ENCODE assay signal across 12 cellular contexts in genomic region chr3:183526838-183527420, GRCh38. TPM values are rescaled to one million over a fixed set of nuclear protein-coding genes. Genes with fewer than 3 reads are reported as not detected.
A peak's percentile ranks its signal among the peaks of the same experiment; 100 is the strongest.
DNase-seq lines count a peak whose midpoint lies in the region; ATAC-seq and TF ChIP-seq lines count a peak whose summit lies in the region.
"Had no signal": no experiment of that assay in that cellular context is flagged by ENCODE, and none has a peak within 500 bp of the region (broad histone marks: within the 10 kb centered on the region; RNA-seq: fewer than 3 reads in every experiment).

No MANE protein-coding gene starts in this region.

- no peaks in the 10 kb centered on the region for H3K27me3 Mint-ChIP-seq in activated CD4-positive, alpha-beta T cell treated with anti-CD3 and anti-CD28 coated beads, Interleukin-2, amount 10 ng/mL, durations not matched to agents 7 days and 5 days
- H3K27me3 Mint-ChIP-seq in neural crest cell (ENCODE audit: low read depth): no peaks in the 10 kb centered on the region

- H3K4me2 ChIP-seq in OCI-LY7 (ENCODE audit: low read length) (peak overlapping the region; percentile 54; the same call in 1 of the 2 replicates), Karpas-422 (ENCODE audit: low read depth, low read length, poor library complexity, severe bottlenecking) (no peak overlapping the region)
- H3K4me2 ChIP-seq: A549 had no signal

- TSS peak; percentile 2 for BruUV-seq in OCI-LY7 (replicated peaks; lab: Mats Ljungman, UMichigan)

- H3K9me3 ChIP-seq in OCI-LY7 (ENCODE audit: low read length): no peaks in the 10 kb centered on the region
- no peaks in the 10 kb centered on the region for H3K9me3 ChIP-seq in Karpas-422 (ENCODE audit: low read length)
- H3K9me3 ChIP-seq: A549 had no signal

- peak overlapping the region; percentile 59 for H3K4me3 Mint-ChIP-seq in activated CD4-positive, alpha-beta T cell treated with anti-CD3 and anti-CD28 coated beads, Interleukin-2, amount 10 ng/mL, durations not matched to agents 7 days and 5 days
- H3K4me3 Mint-ChIP-seq in neural crest cell: no peak overlapping the region

- intact Hi-C loops in OCI-LY7 (cut with micrococcal nuclease; ENCODE audit: unreplicated experiment): no loop called here

- peaks cover 8% of the 10 kb centered on the region for H3K27me3 ChIP-seq in foreskin keratinocyte
- H3K27me3 ChIP-seq in Karpas-422 (ENCODE audit: low read length): no peaks in the 10 kb centered on the region

- peaks cover 50% of the 10 kb centered on the region for H3K4me1 Mint-ChIP-seq in activated CD4-positive, alpha-beta T cell treated with anti-CD3 and anti-CD28 coated beads, Interleukin-2, amount 10 ng/mL, durations not matched to agents 7 days and 5 days
- H3K4me1 Mint-ChIP-seq in neural crest cell: peaks cover 6% of the 10 kb centered on the region

- H3K9me2 ChIP-seq in OCI-LY7 (ENCODE audit: insufficient read depth, low read length): no peaks in the 10 kb centered on the region
- H3K9me2 ChIP-seq in Karpas-422 (replicated peaks; ENCODE audit: insufficient read depth, low read length): no peaks in the 10 kb centered on the region

- H4K20me1 ChIP-seq in OCI-LY7 (ENCODE audit: insufficient read depth, low read length): peaks cover 12% of the 10 kb centered on the region; the same call in 1 of the 2 replicates
- H4K20me1 ChIP-seq in Karpas-422 (ENCODE audit: insufficient read depth, low read depth, low read length): no peaks in the 10 kb centered on the region

- ATAC-seq in HG02798 (IDR thresholded peaks at IDR 0.05; ENCODE audit: poor library complexity, unreplicated experiment) (peak; percentile 5), omental fat pad (ENCODE audit: low FRiP score) (no peak), foreskin keratinocyte (no peak)
- ATAC-seq: A549, Panc1, sciatic nerve had no signal

- H3K36me3 ChIP-seq in OCI-LY7 (ENCODE audit: insufficient read depth, low read length): peaks cover 98% of the 10 kb centered on the region
- H3K36me3 ChIP-seq in Karpas-422 (ENCODE audit: insufficient read depth, low read length): peaks cover 8% of the 10 kb centered on the region; the same call in 1 of the 2 replicates

- H3K79me2 ChIP-seq in OCI-LY7 (ENCODE audit: insufficient read depth, low read depth, low read length): peaks cover 100% of the 10 kb centered on the region
- H3K79me2 ChIP-seq in Karpas-422 (ENCODE audit: low read length): peaks cover 12% of the 10 kb centered on the region; the same call in 1 of the 2 replicates

- H2AFZ ChIP-seq in OCI-LY7 (ENCODE audit: low read length) (no peak overlapping the region), Karpas-422 (ENCODE audit: low read length) (no peak overlapping the region)

- DNase-seq in activated CD4-positive, alpha-beta T cell treated with anti-CD3 and anti-CD28 coated beads, Interleukin-2, amount 10 ng/mL, durations not matched to agents 7 days and 5 days: no peak
- DNase-seq in activated CD4-positive, alpha-beta T cell treated with anti-CD3 and anti-CD28 coated beads for 4 hours: no peak
- DNase-seq in OCI-LY7 (ENCODE audit: low spot score) (no peak), neural crest cell (ENCODE audit: low read depth, low spot score) (no peak), omental fat pad (ENCODE audit: low spot score) (no peak), foreskin keratinocyte (no peak), Karpas-422 (no peak)
- DNase-seq: NCI-H1105 treated with DMSO at 0.1 percent for 48 hours had no signal

- peaks cover 76% of the 10 kb centered on the region for H3K36me3 Mint-ChIP-seq in activated CD4-positive, alpha-beta T cell treated with anti-CD3 and anti-CD28 coated beads, Interleukin-2, amount 10 ng/mL, durations not matched to agents 7 days and 5 days (ENCODE audit: low read depth)
- H3K36me3 Mint-ChIP-seq in neural crest cell (ENCODE audit: low read depth): no peaks in the 10 kb centered on the region

- H3K4me3 ChIP-seq in OCI-LY7 (ENCODE audit: low read depth, low read length, poor library complexity, severe bottlenecking): no peak overlapping the region
- no peak overlapping the region for H3K4me3 ChIP-seq in Karpas-422 (ENCODE audit: low read length)
- H3K4me3 ChIP-seq: A549 had no signal

- H3K27ac Mint-ChIP-seq in activated CD4-positive, alpha-beta T cell treated with anti-CD3 and anti-CD28 coated beads, Interleukin-2, amount 10 ng/mL, durations not matched to agents 7 days and 5 days: peak overlapping the region; percentile 80
- H3K27ac Mint-ChIP-seq in neural crest cell (ENCODE audit: unreplicated experiment): peak overlapping the region; percentile 57

- TF ChIP-seq CTCF in OCI-LY7 (conservative IDR thresholded peaks at IDR 0.05; ENCODE audit: low read length): no peak
- no peak for TF ChIP-seq CTCF in neural crest cell (conservative IDR thresholded peaks at IDR 0.05)
- TF ChIP-seq CTCF in omental fat pad (IDR thresholded peaks at IDR 0.05): no peak
- no peak for TF ChIP-seq CTCF in foreskin keratinocyte (conservative IDR thresholded peaks at IDR 0.05)

- CTCF ChIA-PET in activated CD4-positive, alpha-beta T cell treated with anti-CD3 and anti-CD28 coated beads, Interleukin-2, amount 10 ng/mL, durations not matched to agents 7 days and 5 days (lab: Charles Lee): interaction anchor here (0.7 to 2.4 kb wide), 5 partner anchors 11 to 334 kb away, joined by 3 to 18 read pairs (median 4); no protein-coding TSS in a partner anchor
- CTCF ChIA-PET in OCI-LY7 (lab: Charles Lee; ENCODE audit: unreplicated experiment): no interaction called here

- POLR2A ChIA-PET in activated CD4-positive, alpha-beta T cell treated with anti-CD3 and anti-CD28 coated beads, Interleukin-2, amount 10 ng/mL, durations not matched to agents 7 days and 5 days (lab: Charles Lee): no interaction called here
- POLR2A ChIA-PET in OCI-LY7 (lab: Charles Lee): interaction anchor here (0.6 to 4.5 kb wide), 19 partner anchors 8 to 114 kb away, joined by 3 to 32 read pairs (median 5); no protein-coding TSS in a partner anchor

- H3K4me1 ChIP-seq in OCI-LY7 (ENCODE audit: insufficient read depth, low read length, poor library complexity, severe bottlenecking): peaks cover 69% of the 10 kb centered on the region
- H3K4me1 ChIP-seq in foreskin keratinocyte: peaks cover 8% of the 10 kb centered on the region
- no peaks in the 10 kb centered on the region for H3K4me1 ChIP-seq in Karpas-422 (ENCODE audit: low read length)
- H3K4me1 ChIP-seq: A549 had no signal

- H3K9me3 Mint-ChIP-seq in activated CD4-positive, alpha-beta T cell treated with anti-CD3 and anti-CD28 coated beads, Interleukin-2, amount 10 ng/mL, durations not matched to agents 7 days and 5 days: peaks cover 6% of the 10 kb centered on the region
- peaks cover 3% of the 10 kb centered on the region for H3K9me3 Mint-ChIP-seq in neural crest cell

- no peak overlapping the region for H3K9ac ChIP-seq in Karpas-422 (ENCODE audit: low read length)

- H3K27ac ChIP-seq in OCI-LY7 (ENCODE audit: low read depth, low read length, poor library complexity, severe bottlenecking) (peak overlapping the region; percentile 53), foreskin keratinocyte (no peak overlapping the region), Karpas-422 (ENCODE audit: low read length) (no peak overlapping the region)
- H3K27ac ChIP-seq: A549 had no signal

RNA-seq across cellular contexts. Expression of gene KLHL6, which starts 28.6 kb away (rescaled TPM):
- total RNA-seq in activated CD4-positive, alpha-beta T cell treated with anti-CD3 and anti-CD28 coated beads, Interleukin-2, amount 10 ng/mL, durations not matched to agents 7 days and 5 days: 10 to 100 TPM; 40.4 to 41.2 TPM
- 143 TPM in 2 replicates for total RNA-seq in OCI-LY7 (2014; rRNA removed; shearing (Covaris generic))
- total RNA-seq in OCI-LY7 (2022) (169 and 191 TPM in 2 replicates), neural crest cell (0.11 and 0.12 TPM in 2 replicates), omental fat pad (10 to 100 TPM in 1 of 4 donors, 1 to 10 TPM in 3; 3.0 to 21.5 (median 6.5) TPM), foreskin keratinocyte (0.03 and 0.11 TPM in 2 replicates)
- 0.02 and 0.06 TPM in 2 replicates for polyA plus RNA-seq in foreskin keratinocyte
- 41.1 and 50.9 TPM in 2 replicates for total RNA-seq in Karpas-422 (2014; rRNA removed; shearing (Covaris generic); ENCODE audit: low replicate concordance)
- polyA plus RNA-seq: A549 had no signal
